In genomic region chr12:21773263-21773741, GRCh38 we compare ENCODE assay signal across 9 cellular contexts. TPM values are rescaled to one million over a fixed set of nuclear protein-coding genes. Genes with fewer than 3 reads are reported as not detected.
DNase-seq lines count a peak whose midpoint lies in the region; ATAC-seq, FAIRE-seq and TF ChIP-seq lines count a peak whose summit lies in the region.
"Had no signal": no experiment of that assay in that cellular context is flagged by ENCODE, and none has a peak within 500 bp of the region (broad histone marks: within the 10 kb centered on the region; RNA-seq: fewer than 3 reads in every experiment).

No MANE protein-coding gene starts in this region.

- intact Hi-C loops in K562 (cut with micrococcal nuclease): loop anchor here (5.0 kb wide), 1 partner anchor 214 kb away; no protein-coding TSS in a partner anchor

- H3K27me3 Mint-ChIP-seq in activated T-cell treated with anti-CD3 and anti-CD28 coated beads, Interleukin-2, amount 50 U/mL, for 24 hours: peaks cover 51% of the 10 kb centered on the region
- peaks cover 78% of the 10 kb centered on the region for H3K27me3 Mint-ChIP-seq in type B pancreatic cell

- no peaks in the 10 kb centered on the region; the same call in 2 of the 3 replicates for H3K36me3 ChIP-seq in K562 (ENCODE audit: control insufficient read depth, insufficient read depth, low read length)

- peaks cover 5% of the 10 kb centered on the region; the same call in 2 of the 3 replicates for H3K79me2 ChIP-seq in K562 (ENCODE audit: control insufficient read depth, insufficient read depth, low read length)

- no peak for DNase-seq in activated T-cell treated with anti-CD3 and anti-CD28 coated beads, Interleukin-2, amount 50 U/mL, for 24 hours
- no peak for DNase-seq in activated T-cell treated with anti-CD3 and anti-CD28 coated beads for 4 hours
- DNase-seq in K562 (ENCODE audit: extremely low read depth in 1 of 4, low spot score in 3 of 4): peak; percentile 18 to 75 (median 20)
- peak; percentile 27 for DNase-seq in kidney tubule cell (ENCODE audit: low spot score)
- DNase-seq in type B pancreatic cell (ENCODE audit: extremely low spot score, unreplicated experiment): peak; percentile 64
- no peak for DNase-seq in NCI-H146 treated with DMSO at 0.1 percent for 48 hours (lab: John Stamatoyannopoulos, UW; ENCODE audit: unreplicated experiment)
- no peak for DNase-seq in SHP77 treated with DMSO at 0.1 percent for 48 hours (lab: John Stamatoyannopoulos, UW)

- H3K9ac ChIP-seq in K562 (ENCODE audit: insufficient read depth in 1 of 2, low read depth in 2 of 2, low read length in 2 of 2): peak overlapping the region in 1 of 2 experiments; percentile 36; a peak in 1 of 4 replicates

- H3K36me3 Mint-ChIP-seq in activated T-cell treated with anti-CD3 and anti-CD28 coated beads, Interleukin-2, amount 50 U/mL, for 24 hours (ENCODE audit: low read depth): no peaks in the 10 kb centered on the region
- H3K36me3 Mint-ChIP-seq in type B pancreatic cell: peaks cover 8% of the 10 kb centered on the region

- H3K4me1 ChIP-seq in K562 (replicated peaks in 1 of 2; ENCODE audit: control insufficient read depth in 2 of 2, insufficient read depth in 2 of 2, low read length in 2 of 2): peaks cover 0 to 8% of the 10 kb centered on the region in 2 experiments; a peak in 3 of 5 replicates

- in situ Hi-C loops in K562 (cut with MboI): no loop called here

- TF ChIP-seq EP300 in K562 (IDR thresholded peaks at IDR 0.05; ENCODE audit: low read length): no peak

- BruUV-seq in K562 (replicated peaks; lab: Mats Ljungman, UMichigan): no TSS peak

- no peak overlapping the region for H3K27ac ChIP-seq in K562 (ENCODE audit: extremely low read depth, low read depth, low read length)

- H3K9me3 ChIP-seq in K562 (replicated peaks; ENCODE audit: control insufficient read depth, insufficient read depth, low read depth, low read length): no peaks in the 10 kb centered on the region

- no peak overlapping the region for H3K27ac Mint-ChIP-seq in activated T-cell treated with anti-CD3 and anti-CD28 coated beads, Interleukin-2, amount 50 U/mL, for 24 hours
- no peak overlapping the region for H3K27ac Mint-ChIP-seq in type B pancreatic cell

- no peaks in the 10 kb centered on the region for H3K9me1 ChIP-seq in K562 (ENCODE audit: control insufficient read depth, insufficient read depth, low read length)

- peaks cover 12% of the 10 kb centered on the region for H3K4me1 Mint-ChIP-seq in activated T-cell treated with anti-CD3 and anti-CD28 coated beads, Interleukin-2, amount 50 U/mL, for 24 hours (ENCODE audit: low read depth)
- H3K4me1 Mint-ChIP-seq in type B pancreatic cell (ENCODE audit: unreplicated experiment): no peaks in the 10 kb centered on the region

- H3K27me3 ChIP-seq in K562 (ENCODE audit: control insufficient read depth in 2 of 2, insufficient read depth in 2 of 2, low read length in 2 of 2): no peaks in the 10 kb centered on the region; a peak in 1 of 5 replicates

- peak; percentile 38 to 52 (median 49); a peak in 5 of 6 replicates for TF ChIP-seq CTCF in K562 (IDR thresholded peaks at IDR 0.05 in 2 of 3, conservative IDR thresholded peaks at IDR 0.05 in 1 of 3; ENCODE audit: insufficient read depth in 2 of 3, low read depth in 1 of 3, low read length in 3 of 3)
- TF ChIP-seq CTCF in type B pancreatic cell (conservative IDR thresholded peaks at IDR 0.05): peak; percentile 59

- 25% methylated on average over 10 of the region's 23 CpGs for WGBS in K562 (ENCODE audit: insufficient coverage, low coverage, missing lambda C conversion rate)

- peak overlapping the region; percentile 54 for H3K4me2 ChIP-seq in K562 (ENCODE audit: insufficient read depth, low read length)

- ATAC-seq in K562: peak; percentile 77
- no peak for ATAC-seq in GM18498 (IDR thresholded peaks at IDR 0.05; ENCODE audit: unreplicated experiment)

- POLR2A ChIA-PET in K562 (lab: Yijun Ruan, JAX): interaction anchor here (0.6 kb wide), 1 partner anchor 1711 kb away, joined by 3 read pairs; no protein-coding TSS in a partner anchor

- peak in 1 of 2 experiments; percentile 45; a peak in 2 of 4 replicates for TF ChIP-seq RAD21 in K562 (CRISPR knock-in tag; conservative IDR thresholded peaks at IDR 0.05 in 1 of 2, IDR thresholded peaks at IDR 0.05 in 1 of 2)

- peak overlapping the region; percentile 38; the same call in 1 of the 2 replicates for H2AFZ ChIP-seq in K562 (ENCODE audit: low read depth, low read length)

- peak overlapping the region; percentile 18 for H3K4me3 Mint-ChIP-seq in activated T-cell treated with anti-CD3 and anti-CD28 coated beads, Interleukin-2, amount 50 U/mL, for 24 hours
- H3K4me3 Mint-ChIP-seq in type B pancreatic cell: peak overlapping the region; percentile 70

- TF ChIP-seq POLR2A in K562 (conservative IDR thresholded peaks at IDR 0.05): no peak

- no peak overlapping the region for H3K4me3 ChIP-seq in K562

- CTCF ChIA-PET in K562 (lab: Yijun Ruan, JAX; ENCODE audit: low intra/inter-chr PET ratio): no interaction called here

- FAIRE-seq in K562 (lab: Jason Lieb, UNC): no peak

- H3K9me3 Mint-ChIP-seq in activated T-cell treated with anti-CD3 and anti-CD28 coated beads, Interleukin-2, amount 50 U/mL, for 24 hours: no peaks in the 10 kb centered on the region
- no peaks in the 10 kb centered on the region for H3K9me3 Mint-ChIP-seq in type B pancreatic cell

- H4K20me1 ChIP-seq in K562 (replicated peaks; ENCODE audit: control insufficient read depth, insufficient read depth, low read length): no peaks in the 10 kb centered on the region

TF ChIP-seq in K562, 482 proteins besides CTCF, POLR2A, EP300 and RAD21 (continues in another document):
- TF ChIP-seq E2F6 (IDR thresholded peaks at IDR 0.05; ENCODE audit: borderline replicate concordance in 1 of 2, extremely low read depth in 1 of 2, insufficient read depth in 1 of 2, insufficient read length in 1 of 2, low read depth in 1 of 2, low read length in 1 of 2, poor library complexity in 1 of 2, severe bottlenecking in 1 of 2): peak in 1 of 2 experiments; percentile 13
- TF ChIP-seq TAF1 (IDR thresholded peaks at IDR 0.05; ENCODE audit: control insufficient read depth, extremely low read depth, insufficient read depth, low read length, severe bottlenecking): no peak
- no peak for TF ChIP-seq ZNF354B (CRISPR knock-in tag; IDR thresholded peaks at IDR 0.05)
- TF ChIP-seq IRF2 (CRISPR knock-in tag; IDR thresholded peaks at IDR 0.05): no peak
- TF ChIP-seq NFXL1 (CRISPR knock-in tag; IDR thresholded peaks at IDR 0.05): no peak
- TF ChIP-seq ZSCAN32 (CRISPR knock-in tag; IDR thresholded peaks at IDR 0.05): no peak
- TF ChIP-seq, protein P1, sequence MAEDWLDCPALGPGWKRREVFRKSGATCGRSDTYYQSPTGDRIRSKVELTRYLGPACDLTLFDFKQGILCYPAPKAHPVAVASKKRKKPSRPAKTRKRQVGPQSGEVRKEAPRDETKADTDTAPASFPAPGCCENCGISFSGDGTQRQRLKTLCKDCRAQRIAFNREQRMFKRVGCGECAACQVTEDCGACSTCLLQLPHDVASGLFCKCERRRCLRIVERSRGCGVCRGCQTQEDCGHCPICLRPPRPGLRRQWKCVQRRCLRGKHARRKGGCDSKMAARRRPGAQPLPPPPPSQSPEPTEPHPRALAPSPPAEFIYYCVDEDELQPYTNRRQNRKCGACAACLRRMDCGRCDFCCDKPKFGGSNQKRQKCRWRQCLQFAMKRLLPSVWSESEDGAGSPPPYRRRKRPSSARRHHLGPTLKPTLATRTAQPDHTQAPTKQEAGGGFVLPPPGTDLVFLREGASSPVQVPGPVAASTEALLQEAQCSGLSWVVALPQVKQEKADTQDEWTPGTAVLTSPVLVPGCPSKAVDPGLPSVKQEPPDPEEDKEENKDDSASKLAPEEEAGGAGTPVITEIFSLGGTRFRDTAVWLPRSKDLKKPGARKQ (CRISPR knock-in tag; IDR thresholded peaks at IDR 0.05): peak; percentile 49; the same call in 1 of the 2 replicates
- TF ChIP-seq CTBP1 (IDR thresholded peaks at IDR 0.05; ENCODE audit: borderline replicate concordance): peak; percentile 51; the same call in 1 of the 2 replicates
- no peak for TF ChIP-seq GATAD2B (IDR thresholded peaks at IDR 0.05; ENCODE audit: borderline replicate concordance)
- TF ChIP-seq PTTG1 (tag; IDR thresholded peaks at IDR 0.05; ENCODE audit: low read depth): no peak
- TF ChIP-seq TRIM28 (IDR thresholded peaks at IDR 0.05): no peak
- TF ChIP-seq YY1 (IDR thresholded peaks at IDR 0.05; ENCODE audit: borderline replicate concordance in 1 of 3, control insufficient read depth in 1 of 3, extremely low read depth in 1 of 3, insufficient read depth in 3 of 3, insufficient read length in 1 of 3, insufficient replicate concordance in 2 of 3, low read depth in 1 of 3, low read length in 2 of 3): peak in 1 of 3 experiments; percentile 27
- TF ChIP-seq ZNF766 (CRISPR knock-in tag; conservative IDR thresholded peaks at IDR 0.05): no peak

RNA-seq across cellular contexts. Expression of gene KCNJ8, which starts 1.2 kb away (rescaled TPM):
- 3.7 and 3.8 TPM in 2 replicates for total RNA-seq in K562 (2011; cell fraction: chromatin; rRNA removed; ENCODE audit: low replicate concordance)
- total RNA-seq in K562 (2011; cell fraction: nucleolus; rRNA removed): 3.2 and 3.8 TPM in 2 replicates
- 3.9 and 4.0 TPM in 2 replicates for total RNA-seq in K562 (2011; cell fraction: nucleoplasm; rRNA removed)
- total RNA-seq in K562 (2014; rRNA removed) (1.3 TPM in 2 replicates), K562 (2014; rRNA removed; fragmentation: Illumina TruSeq; extraction: Trizol) (1.1 and 1.4 TPM in 2 replicates), K562 (2015; rRNA removed; fragmentation: Illumina TruSeq; extraction: Trizol) (1.4 and 1.8 TPM in 2 replicates), K562 (2021) (1.3 and 1.5 TPM in 2 replicates), type B pancreatic cell (ENCODE audit: low replicate concordance) (2.4 and 7.8 TPM in 2 replicates)
- polyA plus RNA-seq in K562 (2011; rRNA removed) (0.58 and 3.6 TPM in 2 replicates), K562 (2014; fragmentation: Illumina TruSeq; extraction: Trizol) (1.0 TPM in 2 replicates), K562 (2014; fragmentation: Nextera tagmentation; extraction: Ambion mirVana) (under 1 TPM; 0.28 to 0.29 TPM), K562 (2014; rRNA removed) (0.51 and 1.1 TPM in 2 replicates)
- 0.37 and 2.4 TPM in 2 replicates for polyA plus RNA-seq in K562 (2011; cell fraction: cytosol; rRNA removed)
- 0.62 and 3.0 TPM in 2 replicates for polyA plus RNA-seq in K562 (2011; cell fraction: nucleus; rRNA removed)
- polyA plus RNA-seq in K562 (2012): 0.91 and 1.2 TPM in 2 replicates
- polyA minus RNA-seq in K562 (2011; rRNA and poly(A)+ RNA removed): 1.4 and 6.5 TPM in 2 replicates
- 1.7 TPM in 1 of 2 replicates, not detected in the other for polyA minus RNA-seq in K562 (2011; cell fraction: cytosol; rRNA and poly(A)+ RNA removed)
- 1.8 and 7.1 TPM in 2 replicates for polyA minus RNA-seq in K562 (2011; cell fraction: nucleus; rRNA and poly(A)+ RNA removed)
- total RNA-seq: pulmonary artery endothelial cell had no signal

Comparison
In these comparisons a context has a peak if more than half of its experiments do, and no peak if none do; other contexts are left out.
1. DNase-seq: peak in K562 (4 of 4), kidney tubule cell (single experiment) and type B pancreatic cell (single experiment); none in activated T-cell treated with anti-CD3 and anti-CD28 coated beads, Interleukin-2, amount 50 U/mL, for 24 hours (single experiment), activated T-cell treated with anti-CD3 and anti-CD28 coated beads for 4 hours (single experiment), NCI-H146 treated with DMSO at 0.1 percent for 48 hours (single experiment) and SHP77 treated with DMSO at 0.1 percent for 48 hours (single experiment).